ENCODE assay signal across 32 cellular contexts in genomic region chr10:113733635-113734034, GRCh38. TPM values are rescaled to one million over a fixed set of nuclear protein-coding genes. Genes with fewer than 3 reads are reported as not detected.
"Had no signal": no experiment of that assay in that cellular context is flagged by ENCODE, and none has a peak within 500 bp of the region (broad histone marks: within the 10 kb centered on the region; RNA-seq: fewer than 3 reads in every experiment).

No MANE protein-coding gene starts in this region.

- H3K27me3 ChIP-seq: dorsolateral prefrontal cortex, esophagus squamous epithelium, gastrocnemius medialis, left lung had no signal

- H3K27ac ChIP-seq: coronary artery, dorsolateral prefrontal cortex, epithelial cell of prostate, esophagus squamous epithelium, gastrocnemius medialis, heart right ventricle, left lung, lower lobe of right lung had no signal

- H3K9me3 ChIP-seq: esophagus squamous epithelium, gastrocnemius medialis, left lung, lower lobe of right lung, mucosa of descending colon had no signal

- FAIRE-seq: colon, endometrium, islet of Langerhans, keratinocyte had no signal

- DNase-seq: dermis blood vessel endothelial cell; dorsolateral prefrontal cortex; effector CD4-positive, alpha-beta T cell; effector memory CD4-positive, alpha-beta T cell; endodermal cell; erythroblast; esophagus squamous epithelium; foreskin fibroblast; foreskin melanocyte; gastrocnemius medialis; glutamatergic neuron; head of caudate nucleus; heart right ventricle; hippocampal formation; left cardiac atrium; left lung; left ventricle myocardium superior; lower lobe of right lung; mesenchymal stem cell; mucosa of descending colon had no signal

- H3K4me3 ChIP-seq: coronary artery, dorsolateral prefrontal cortex, esophagus squamous epithelium, gastrocnemius medialis, heart right ventricle, left lung, lower lobe of right lung, mucosa of descending colon had no signal

- ATAC-seq: esophagus mucosa, gastrocnemius medialis, heart right ventricle, left cardiac atrium, left lung, left ventricle myocardium superior, lower lobe of right lung, mucosa of descending colon had no signal

- H3K4me1 ChIP-seq: gastrocnemius medialis, heart right ventricle had no signal

RNA-seq across cellular contexts. Expression of gene PLEKHS1, which starts 17.8 kb away (rescaled TPM):
- total RNA-seq: dermis blood vessel endothelial cell, endodermal cell, gastrocnemius medialis, glomerular endothelial cell, heart right ventricle, kidney epithelial cell, left cardiac atrium, left ventricle myocardium superior, lung microvascular endothelial cell, mesothelial cell of epicardium, myocyte had no signal
- polyA plus RNA-seq: keratinocyte had no signal
